In the genomic region with DNA sequence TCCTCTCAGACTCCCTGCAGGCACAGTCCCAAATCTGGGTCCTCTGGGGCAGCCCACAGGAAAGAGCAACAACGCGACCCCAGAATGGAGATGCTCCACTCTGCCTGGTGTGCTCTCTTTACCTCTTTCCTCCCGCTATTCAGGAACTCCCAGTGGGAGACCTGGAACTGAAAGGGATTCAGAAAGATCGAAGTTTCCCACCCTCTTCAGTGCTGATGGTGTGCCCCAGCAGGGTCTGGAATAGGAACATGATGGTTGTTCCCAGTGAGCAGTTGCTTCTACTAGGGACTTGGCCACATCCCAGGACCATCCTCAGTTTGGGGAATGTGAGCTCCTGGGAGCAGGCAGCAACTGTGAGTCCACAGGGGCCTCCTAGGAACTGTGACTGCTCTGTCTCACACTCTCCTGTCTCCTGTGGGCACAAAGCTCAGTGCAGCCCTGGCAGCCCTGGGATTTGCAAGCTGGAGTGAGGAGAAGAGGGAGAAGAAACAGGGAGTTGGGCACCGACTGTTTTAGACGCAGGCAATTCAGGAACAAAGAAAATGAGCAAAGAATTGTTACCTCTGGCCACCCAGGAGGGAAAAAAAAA, we compare ENCODE assay signal across 33 cellular contexts. TPM values are rescaled to one million over a fixed set of nuclear protein-coding genes. Genes with fewer than 3 reads are reported as not detected.
"Had no signal": no experiment of that assay in that cellular context is flagged by ENCODE, and none has a peak within 500 bp of the region (broad histone marks: within the 10 kb centered on the region; RNA-seq: fewer than 3 reads in every experiment).

No MANE protein-coding gene starts in this region.

- H3K4me3 Mint-ChIP-seq: activated CD8-positive, alpha-beta T cell treated with anti-CD3 and anti-CD28 coated beads, Interleukin-2, amount 10 ng/mL, durations not matched to agents 7 days and 5 days; activated naive CD4-positive, alpha-beta T cell treated with anti-CD3 and anti-CD28 coated beads, Interleukin-2, amount 50 U/mL, for 24 hours; activated T-helper 1 cell treated with anti-CD3 and anti-CD28 coated beads, Interleukin-12 subunit alpha, Interleukin-12 subunit beta, Interleukin-2, Interleukin-4 antibody, amounts not matched to agents 30 ng/mL and 10 ng/mL and 1 ng/mL, durations not matched to agents 14 hours and 24 hours and 36 hours; mesothelial cell of epicardium; natural killer cell treated with Interleukin-12 subunit alpha and Interleukin-12 subunit beta and Interleukin-15 and Interleukin-18, amount 100 ng/mL, for 72 hours; stimulated activated memory B cell treated with anti-CD40 and anti-IgM and Interleukin-4, amounts not matched to agents 10 μg/mL and 1 μg/mL and 100 μg/mL, for 72 hours; type B pancreatic cell had no signal

- H3K36me3 ChIP-seq: ascending aorta, brain microvascular endothelial cell, left lung, stomach, WERI-Rb-1 had no signal

- H3K4me3 ChIP-seq: ascending aorta, hepatocyte, left lung, lung, skin epidermis, stomach had no signal

- H3K4me1 Mint-ChIP-seq: activated naive CD4-positive, alpha-beta T cell treated with anti-CD3 and anti-CD28 coated beads, Interleukin-2, amount 50 U/mL, for 24 hours had no signal

- DNase-seq: activated CD4-positive, alpha-beta T cell treated with anti-CD3 and anti-CD28 coated beads for 1 hour; activated CD4-positive, alpha-beta T cell treated with anti-CD3 and anti-CD28 coated beads, Interleukin-2, amount 50 U/mL, for 1 hour; activated CD8-positive, alpha-beta T cell treated with anti-CD3 and anti-CD28 coated beads, Interleukin-2, amount 10 ng/mL, durations not matched to agents 7 days and 5 days; activated gamma-delta T cell; brain microvascular endothelial cell; central memory CD4-positive, alpha-beta T cell; effector memory CD4-positive, alpha-beta T cell; glutamatergic neuron; kidney glomerular epithelial cell; left lung; right cardiac atrium; stimulated activated CD4-positive, alpha-beta T cell treated with anti-CD3 and anti-CD28 coated beads, Interleukin-2, amount 100 ng/mL, for 24 hours; stomach; T-helper 1 cell; WERI-Rb-1 had no signal

- H3K9me3 ChIP-seq: ascending aorta, left lung, stomach had no signal

- H3K9ac ChIP-seq: parathyroid adenoma had no signal

- ATAC-seq: activated CD8-positive, alpha-beta T cell treated with anti-CD3 and anti-CD28 coated beads, Interleukin-2, amount 10 ng/mL, durations not matched to agents 7 days and 5 days; esophagus mucosa; left lung; right cardiac atrium; stimulated activated memory B cell treated with anti-CD40 and anti-IgM and Interleukin-4, amounts not matched to agents 10 μg/mL and 1 μg/mL and 100 μg/mL, for 72 hours had no signal

- H3K36me3 Mint-ChIP-seq: activated naive CD4-positive, alpha-beta T cell treated with anti-CD3 and anti-CD28 coated beads, Interleukin-2, amount 50 U/mL, for 24 hours; mesothelial cell of epicardium; natural killer cell treated with Interleukin-12 subunit alpha and Interleukin-12 subunit beta and Interleukin-15 and Interleukin-18, amount 100 ng/mL, for 72 hours; stimulated activated memory B cell treated with anti-CD40 and anti-IgM and Interleukin-4, amounts not matched to agents 10 μg/mL and 1 μg/mL and 100 μg/mL, for 72 hours; type B pancreatic cell had no signal

- H3K9me3 Mint-ChIP-seq: activated naive CD4-positive, alpha-beta T cell treated with anti-CD3 and anti-CD28 coated beads, Interleukin-2, amount 50 U/mL, for 24 hours; activated T-helper 1 cell treated with anti-CD3 and anti-CD28 coated beads, Interleukin-12 subunit alpha, Interleukin-12 subunit beta, Interleukin-2, Interleukin-4 antibody, amounts not matched to agents 30 ng/mL and 10 ng/mL and 1 ng/mL, durations not matched to agents 14 hours and 24 hours and 36 hours; mesothelial cell of epicardium; natural killer cell treated with Interleukin-12 subunit alpha and Interleukin-12 subunit beta and Interleukin-15 and Interleukin-18, amount 100 ng/mL, for 72 hours; type B pancreatic cell had no signal

- H3K27ac Mint-ChIP-seq: activated CD8-positive, alpha-beta T cell treated with anti-CD3 and anti-CD28 coated beads, Interleukin-2, amount 10 ng/mL, durations not matched to agents 7 days and 5 days; activated naive CD4-positive, alpha-beta T cell treated with anti-CD3 and anti-CD28 coated beads, Interleukin-2, amount 50 U/mL, for 24 hours; activated T-helper 1 cell treated with anti-CD3 and anti-CD28 coated beads, Interleukin-12 subunit alpha, Interleukin-12 subunit beta, Interleukin-2, Interleukin-4 antibody, amounts not matched to agents 30 ng/mL and 10 ng/mL and 1 ng/mL, durations not matched to agents 14 hours and 24 hours and 36 hours; mesothelial cell of epicardium; natural killer cell treated with Interleukin-12 subunit alpha and Interleukin-12 subunit beta and Interleukin-15 and Interleukin-18, amount 100 ng/mL, for 72 hours; stimulated activated memory B cell treated with anti-CD40 and anti-IgM and Interleukin-4, amounts not matched to agents 10 μg/mL and 1 μg/mL and 100 μg/mL, for 72 hours; type B pancreatic cell had no signal

- H3K27ac ChIP-seq: ascending aorta, brain microvascular endothelial cell, hepatocyte, left lung, parathyroid adenoma, skin epidermis, stomach, WERI-Rb-1 had no signal

- H3K4me1 ChIP-seq: ascending aorta, left lung, parathyroid adenoma, stomach had no signal

- H3K27me3 ChIP-seq: ascending aorta, brain microvascular endothelial cell, hepatocyte, left lung, stomach had no signal

RNA-seq across cellular contexts. Expression of a gene that starts 17.9 kb away (rescaled TPM):
- total RNA-seq: activated CD8-positive, alpha-beta T cell treated with anti-CD3 and anti-CD28 coated beads, Interleukin-2, amount 10 ng/mL, durations not matched to agents 7 days and 5 days; activated T-helper 1 cell treated with anti-CD3 and anti-CD28 coated beads, Interleukin-12 subunit alpha, Interleukin-12 subunit beta, Interleukin-2, Interleukin-4 antibody, amounts not matched to agents 30 ng/mL and 10 ng/mL and 1 ng/mL, durations not matched to agents 14 hours and 24 hours and 36 hours; ascending aorta; dermis microvascular lymphatic vessel endothelial cell; endothelial cell of umbilical vein; esophagus mucosa; frontal cortex; hepatocyte; left lung; lung; mesothelial cell of epicardium; natural killer cell treated with Interleukin-12 subunit alpha and Interleukin-12 subunit beta and Interleukin-15 and Interleukin-18, amount 100 ng/mL, for 72 hours; pulmonary artery endothelial cell; right cardiac atrium; stomach; temporal lobe had no signal
- polyA plus RNA-seq: adipose tissue, endothelial cell of umbilical vein, lung, right cardiac atrium, stomach had no signal

RNA-seq across cellular contexts. Expression of a gene that starts 43.1 kb away (rescaled TPM):
- total RNA-seq: activated CD8-positive, alpha-beta T cell treated with anti-CD3 and anti-CD28 coated beads, Interleukin-2, amount 10 ng/mL, durations not matched to agents 7 days and 5 days; activated T-helper 1 cell treated with anti-CD3 and anti-CD28 coated beads, Interleukin-12 subunit alpha, Interleukin-12 subunit beta, Interleukin-2, Interleukin-4 antibody, amounts not matched to agents 30 ng/mL and 10 ng/mL and 1 ng/mL, durations not matched to agents 14 hours and 24 hours and 36 hours; ascending aorta; dermis microvascular lymphatic vessel endothelial cell; endothelial cell of umbilical vein; esophagus mucosa; hepatocyte; left lung; natural killer cell treated with Interleukin-12 subunit alpha and Interleukin-12 subunit beta and Interleukin-15 and Interleukin-18, amount 100 ng/mL, for 72 hours; pulmonary artery endothelial cell; right cardiac atrium; stomach had no signal
- polyA plus RNA-seq: adipose tissue, endothelial cell of umbilical vein, hepatocyte, lung, right cardiac atrium, stomach had no signal
